15 cellular contexts compared by ENCODE assay signal in genomic region chr12:119613319-119613936, GRCh38. TPM values are rescaled to one million over a fixed set of nuclear protein-coding genes. Genes with fewer than 3 reads are reported as not detected.
DNase-seq lines count a peak whose midpoint lies in the region; ATAC-seq and TF ChIP-seq lines count a peak whose summit lies in the region.
"Had no signal": no experiment of that assay in that cellular context is flagged by ENCODE, and none has a peak within 500 bp of the region (broad histone marks: within the 10 kb centered on the region; RNA-seq: fewer than 3 reads in every experiment).

No MANE protein-coding gene starts in this region.

- no peak overlapping the region for H3K27ac Mint-ChIP-seq in MCF 10A (ENCODE audit: low read depth, unreplicated experiment)

- no peaks in the 10 kb centered on the region for H4K20me1 ChIP-seq in hepatocyte (ENCODE audit: insufficient read depth, poor library complexity, severe bottlenecking)

- H3K36me3 ChIP-seq in breast epithelium (no peaks in the 10 kb centered on the region), RWPE2 (ENCODE audit: low read depth) (no peaks in the 10 kb centered on the region), hepatocyte (replicated peaks; ENCODE audit: insufficient read depth, low read depth) (no peaks in the 10 kb centered on the region), upper lobe of right lung (no peaks in the 10 kb centered on the region)
- H3K36me3 ChIP-seq: ovary, uterus had no signal

- no peaks in the 10 kb centered on the region for H3K27me3 Mint-ChIP-seq in MCF 10A (ENCODE audit: insufficient read depth, unreplicated experiment)

- H3K27ac ChIP-seq in breast epithelium, result no peak overlapping the region
- no peak overlapping the region for H3K27ac ChIP-seq in RWPE2 (ENCODE audit: poor library complexity, severe bottlenecking)
- H3K27ac ChIP-seq in hepatocyte, result peak overlapping the region; percentile 43
- H3K27ac ChIP-seq in upper lobe of right lung, result no peak overlapping the region
- H3K27ac ChIP-seq: ovary, RWPE1, uterus had no signal

- ATAC-seq in RWPE2 (ENCODE audit: low read depth) (peak; percentile 38; the same call in 1 of the 3 replicates), upper lobe of right lung (peak; percentile 80), Right ventricle myocardium superior (ENCODE audit: poor library complexity) (no peak)

- no peak overlapping the region for H2AFZ ChIP-seq in hepatocyte

- no peaks in the 10 kb centered on the region for H3K36me3 Mint-ChIP-seq in MCF 10A (ENCODE audit: insufficient read depth, unreplicated experiment)

- intact Hi-C loops in MCF 10A (cut with micrococcal nuclease) (no loop called here), breast epithelium (cut with DNase I; ENCODE audit: low total_unique reads) (no loop called here), upper lobe of right lung (cut with DNase I) (no loop called here), lower leg skin (cut with DNase I; ENCODE audit: low total_unique reads) (no loop called here), Right ventricle myocardium superior (cut with DNase I) (no loop called here)

- POLR2A ChIA-PET in MCF 10A (lab: Yijun Ruan, JAX), result no interaction called here

- no peak overlapping the region for H3K4me3 Mint-ChIP-seq in MCF 10A (ENCODE audit: unreplicated experiment)

- TF ChIP-seq CTCF in MCF 10A (IDR thresholded peaks at IDR 0.05; ENCODE audit: unreplicated experiment), result no peak
- TF ChIP-seq CTCF in breast epithelium (IDR thresholded peaks at IDR 0.05), result no peak
- no peak for TF ChIP-seq CTCF in RWPE2 (IDR thresholded peaks at IDR 0.05; ENCODE audit: poor library complexity, severe bottlenecking)
- TF ChIP-seq CTCF in hepatocyte (IDR thresholded peaks at IDR 0.05; ENCODE audit: poor library complexity), result no peak
- TF ChIP-seq CTCF in upper lobe of right lung (IDR thresholded peaks at IDR 0.05), result no peak
- TF ChIP-seq CTCF in lower leg skin (IDR thresholded peaks at IDR 0.05), result no peak

- H3K9me3 ChIP-seq in breast epithelium (peaks cover 0 to 5% of the 10 kb centered on the region in 2 donors), RWPE2 (ENCODE audit: severe bottlenecking) (no peaks in the 10 kb centered on the region), hepatocyte (ENCODE audit: low read depth) (no peaks in the 10 kb centered on the region), upper lobe of right lung (no peaks in the 10 kb centered on the region)
- H3K9me3 ChIP-seq: ovary, uterus had no signal

- TF ChIP-seq POLR2A in breast epithelium (IDR thresholded peaks at IDR 0.05) (no peak), lower leg skin (IDR thresholded peaks at IDR 0.05) (no peak)

- H3K27me3 ChIP-seq in breast epithelium (no peaks in the 10 kb centered on the region), RWPE2 (ENCODE audit: insufficient read depth, poor library complexity, severe bottlenecking) (no peaks in the 10 kb centered on the region), hepatocyte (no peaks in the 10 kb centered on the region), upper lobe of right lung (no peaks in the 10 kb centered on the region)
- H3K27me3 ChIP-seq: ovary, uterus had no signal

- H3K4me2 ChIP-seq in hepatocyte, result no peak overlapping the region

- 58% methylated on average over 9 of the region's 9 CpGs for WGBS in hepatocyte (ENCODE audit: low lambda C conversion rate, missing lambda C conversion rate)
- WGBS in lower leg skin, 2 donors, result 80 to 82% methylated on average over 9 of the region's 9 CpGs

- BruUV-seq in MCF 10A (replicated peaks; lab: Mats Ljungman, UMichigan), result no TSS peak

- CTCF ChIA-PET in MCF 10A (lab: Yijun Ruan, JAX), result interaction anchor here (0.6 to 0.7 kb wide), 3 partner anchors 60 to 1492 kb away, joined by 3 to 5 read pairs (median 3); no protein-coding TSS in a partner anchor

- H3K9me3 Mint-ChIP-seq in MCF 10A (ENCODE audit: unreplicated experiment), result no peaks in the 10 kb centered on the region

- H3K4me1 ChIP-seq in breast epithelium (no peaks in the 10 kb centered on the region), RWPE2 (ENCODE audit: insufficient read depth, poor library complexity, severe bottlenecking) (no peaks in the 10 kb centered on the region), hepatocyte (ENCODE audit: insufficient read depth) (no peaks in the 10 kb centered on the region), upper lobe of right lung (no peaks in the 10 kb centered on the region)
- H3K4me1 ChIP-seq: uterus had no signal

- DNase-seq in MCF 10A (ENCODE audit: unreplicated experiment) (peak; percentile 9), breast epithelium (ENCODE audit: low spot score in 2 of 2) (no peak), RWPE2 (ENCODE audit: low spot score) (no peak), hepatocyte (ENCODE audit: low spot score) (peak; percentile 53), upper lobe of right lung (no peak), midbrain (lab: John Stamatoyannopoulos, UW) (no peak), lower leg skin (ENCODE audit: low spot score in 2 of 2) (no peak), Right ventricle myocardium superior (no peak)
- DNase-seq: activated naive CD4-positive, alpha-beta T cell; caudate nucleus; Kasumi-1; mesenchymal stem cell; ovary; uterus had no signal

- no peaks in the 10 kb centered on the region for H3K9me2 ChIP-seq in hepatocyte (replicated peaks; ENCODE audit: insufficient read depth)

- H3K4me3 ChIP-seq in breast epithelium (no peak overlapping the region), RWPE2 (ENCODE audit: severe bottlenecking) (no peak overlapping the region), hepatocyte (no peak overlapping the region), upper lobe of right lung (no peak overlapping the region), lower leg skin (ENCODE audit: low read depth, poor library complexity, severe bottlenecking) (no peak overlapping the region)
- H3K4me3 ChIP-seq: ovary, uterus had no signal

- no peaks in the 10 kb centered on the region for H3K79me2 ChIP-seq in hepatocyte

- H3K4me1 Mint-ChIP-seq in MCF 10A (ENCODE audit: insufficient read depth, unreplicated experiment), result no peaks in the 10 kb centered on the region

RNA-seq across cellular contexts. Expression of gene TMEM233, which starts 19.9 kb away (rescaled TPM):
- total RNA-seq in MCF 10A (2022) (not detected in 2 replicates), breast epithelium (under 1 TPM in 1 of 3 donors, not detected in 2; 0.48 TPM), hepatocyte (not detected in 2 replicates), upper lobe of right lung (0.96 TPM), lower leg skin (under 1 TPM in 1 of 4 donors, not detected in 3; 0.06 TPM), Right ventricle myocardium superior (0.13 TPM)
- not detected in 2 replicates for polyA plus RNA-seq in hepatocyte

RNA-seq across cellular contexts. Expression of gene PRKAB1, which starts 54.5 kb away (rescaled TPM):
- total RNA-seq in MCF 10A (2022) (22.5 and 27.2 TPM in 2 replicates), breast epithelium (10 to 100 TPM; 20.2 to 39.0 (median 31.9) TPM), hepatocyte (25.2 and 32.3 TPM in 2 replicates), upper lobe of right lung (54.7 TPM), lower leg skin (10 to 100 TPM; 12.6 to 24.0 (median 15.2) TPM), Right ventricle myocardium superior (9.3 TPM)
- polyA plus RNA-seq in hepatocyte, result 37.7 and 41.1 TPM in 2 replicates

Comparison
In these comparisons a context has a peak if more than half of its experiments do, and no peak if none do; other contexts are left out.
1. DNase-seq: peak in MCF 10A (single experiment) and hepatocyte (single experiment); none in breast epithelium (0 of 2), RWPE2 (single experiment), upper lobe of right lung (single experiment), midbrain (single experiment), lower leg skin (0 of 2) and Right ventricle myocardium superior (single experiment).